Comparison of ENCODE assay signal across 1 cellular context in the genomic region with DNA sequence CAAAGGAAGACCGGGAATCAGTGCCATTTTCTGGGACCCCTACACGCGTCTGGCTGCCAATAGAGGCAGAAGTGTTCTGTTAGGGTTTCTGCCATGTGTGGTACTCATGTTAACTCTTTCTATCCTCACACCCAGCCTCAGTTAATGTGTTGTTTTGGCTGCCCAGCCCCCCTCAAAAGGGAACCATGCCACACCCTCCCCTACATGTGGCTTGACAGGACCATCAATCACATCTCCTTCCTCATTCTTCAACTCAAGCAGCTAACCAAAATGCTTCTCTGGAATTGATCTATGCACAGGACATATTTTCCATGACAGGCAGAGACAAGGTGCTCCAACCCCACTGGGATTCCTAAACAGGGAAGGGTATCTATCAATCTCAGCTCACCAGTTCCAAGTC.
A peak's percentile ranks its signal among the peaks of the same experiment; 100 is the strongest.
TF ChIP-seq lines count a peak whose summit lies in the region.

No MANE protein-coding gene starts in this region.

TF ChIP-seq in K562, 482 proteins besides CTCF, POLR2A, EP300 and RAD21 (continued from another document):
- TF ChIP-seq, protein P1, sequence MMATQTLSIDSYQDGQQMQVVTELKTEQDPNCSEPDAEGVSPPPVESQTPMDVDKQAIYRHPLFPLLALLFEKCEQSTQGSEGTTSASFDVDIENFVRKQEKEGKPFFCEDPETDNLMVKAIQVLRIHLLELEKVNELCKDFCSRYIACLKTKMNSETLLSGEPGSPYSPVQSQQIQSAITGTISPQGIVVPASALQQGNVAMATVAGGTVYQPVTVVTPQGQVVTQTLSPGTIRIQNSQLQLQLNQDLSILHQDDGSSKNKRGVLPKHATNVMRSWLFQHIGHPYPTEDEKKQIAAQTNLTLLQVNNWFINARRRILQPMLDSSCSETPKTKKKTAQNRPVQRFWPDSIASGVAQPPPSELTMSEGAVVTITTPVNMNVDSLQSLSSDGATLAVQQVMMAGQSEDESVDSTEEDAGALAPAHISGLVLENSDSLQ (IDR thresholded peaks at IDR 0.05) = peak; percentile 68
- no peak for TF ChIP-seq ASH1L (IDR thresholded peaks at IDR 0.05; ENCODE audit: borderline replicate concordance, low read depth, partially characterized antibody)
- no peak for TF ChIP-seq RBM34 (IDR thresholded peaks at IDR 0.05; ENCODE audit: borderline replicate concordance, insufficient read depth, low read length)
- TF ChIP-seq, protein P2, sequence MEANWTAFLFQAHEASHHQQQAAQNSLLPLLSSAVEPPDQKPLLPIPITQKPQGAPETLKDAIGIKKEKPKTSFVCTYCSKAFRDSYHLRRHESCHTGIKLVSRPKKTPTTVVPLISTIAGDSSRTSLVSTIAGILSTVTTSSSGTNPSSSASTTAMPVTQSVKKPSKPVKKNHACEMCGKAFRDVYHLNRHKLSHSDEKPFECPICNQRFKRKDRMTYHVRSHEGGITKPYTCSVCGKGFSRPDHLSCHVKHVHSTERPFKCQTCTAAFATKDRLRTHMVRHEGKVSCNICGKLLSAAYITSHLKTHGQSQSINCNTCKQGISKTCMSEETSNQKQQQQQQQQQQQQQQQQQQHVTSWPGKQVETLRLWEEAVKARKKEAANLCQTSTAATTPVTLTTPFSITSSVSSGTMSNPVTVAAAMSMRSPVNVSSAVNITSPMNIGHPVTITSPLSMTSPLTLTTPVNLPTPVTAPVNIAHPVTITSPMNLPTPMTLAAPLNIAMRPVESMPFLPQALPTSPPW (CRISPR knock-in tag; IDR thresholded peaks at IDR 0.05) = peak; percentile 13; the same call in 1 of the 2 replicates
